In genomic region chr16:50692644-50692998, GRCh38 we compare ENCODE assay signal across 1 cellular context.
TF ChIP-seq lines count a peak whose summit lies in the region.

No MANE protein-coding gene starts in this region.

TF ChIP-seq in SK-N-SH, 30 proteins besides CTCF, POLR2A, EP300 and RAD21 (continued from another document):
- TF ChIP-seq REST (IDR thresholded peaks at IDR 0.05; ENCODE audit: low read depth, low read length): no peak
- TF ChIP-seq TEAD4 (IDR thresholded peaks at IDR 0.05; ENCODE audit: borderline replicate concordance, insufficient read depth): no peak
- no peak for TF ChIP-seq ELF1 (IDR thresholded peaks at IDR 0.05)
- TF ChIP-seq NRF1 (IDR thresholded peaks at IDR 0.05; ENCODE audit: low read depth, low read length): no peak
- TF ChIP-seq USF1 (IDR thresholded peaks at IDR 0.05; ENCODE audit: borderline replicate concordance, low read depth): no peak
- TF ChIP-seq FOXM1 (IDR thresholded peaks at IDR 0.05; ENCODE audit: low read depth): no peak
- TF ChIP-seq CHD2 (IDR thresholded peaks at IDR 0.05; ENCODE audit: low read length, partially characterized antibody): no peak
- TF ChIP-seq MEF2A (IDR thresholded peaks at IDR 0.05; ENCODE audit: borderline replicate concordance, low read depth): no peak
- no peak for TF ChIP-seq TAF1 (IDR thresholded peaks at IDR 0.05; ENCODE audit: borderline replicate concordance, low read depth, low read length)
